8 cellular contexts compared by ENCODE assay signal in genomic region chr19:34364830-34365462, GRCh38. TPM values are rescaled to one million over a fixed set of nuclear protein-coding genes. Genes with fewer than 3 reads are reported as not detected.
DNase-seq lines count a peak whose midpoint lies in the region; ATAC-seq and TF ChIP-seq lines count a peak whose summit lies in the region.

TSS of gene GPI (plus strand) at chr19:34365196. CDS start at chr19:34365267, 71 bp downstream.

- H3K9me3 ChIP-seq in right lobe of liver, result no peaks in the 10 kb centered on the region

- H3K4me3 ChIP-seq in AG04449 (ENCODE audit: low read depth, low read length), result peak within 1 kb of the TSS; percentile 81
- peak within 1 kb of the TSS; percentile 88 to 98 (median 98) for H3K4me3 ChIP-seq in right lobe of liver

- H3K36me3 ChIP-seq in right lobe of liver, result peaks cover 0 to 17% (median 15%) of the 10 kb centered on the region in 4 donors

- peak; percentile 65 for TF ChIP-seq POLR2A in right lobe of liver (IDR thresholded peaks at IDR 0.05)

- intact Hi-C loops in right lobe of liver (cut with DNase I), result no loop called here

- TF ChIP-seq CTCF in AG04449 (IDR thresholded peaks at IDR 0.05; ENCODE audit: insufficient read depth, low read length, missing control alignments) (no peak), right lobe of liver (IDR thresholded peaks at IDR 0.05) (no peak)

- peak within 1 kb of the TSS; percentile 81 to 85 (median 83) for H3K27ac ChIP-seq in right lobe of liver

- CTCF ChIA-PET in AG04449 (lab: Yijun Ruan, JAX), result interaction anchor here (1.3 kb wide), 1 partner anchor 12 kb away, joined by 3 read pairs; no protein-coding TSS in a partner anchor

- WGBS in right lobe of liver (ENCODE audit: insufficient coverage, low coverage, low lambda C conversion rate, missing lambda C conversion rate), result 2% methylated on average over 11 of the region's 67 CpGs

- ATAC-seq in GM19025 (IDR thresholded peaks at IDR 0.05; ENCODE audit: low read depth, unreplicated experiment), result peak; percentile 74
- ATAC-seq in HG03280 (IDR thresholded peaks at IDR 0.05; ENCODE audit: unreplicated experiment), result peak; percentile 64
- peak; percentile 71 to 89 (median 82) for ATAC-seq in right lobe of liver

- no peaks in the 10 kb centered on the region for H3K27me3 ChIP-seq in right lobe of liver

- POLR2A ChIA-PET in AG04449 (lab: Yijun Ruan, JAX), result interaction anchor here (0.7 kb wide), 1 partner anchor 96 kb away, joined by 3 read pairs; no protein-coding TSS in a partner anchor

- H3K4me1 ChIP-seq in right lobe of liver, result peaks cover 0 to 36% (median 17%) of the 10 kb centered on the region in 4 donors

- DNase-seq in AG04449 (ENCODE audit: low read depth, low spot score), result no peak
- DNase-seq in NCI-H748 (lab: John Stamatoyannopoulos, UW; ENCODE audit: unreplicated experiment), result peak; percentile 87
- peak; percentile 58 to 63 for DNase-seq in activated CD4-positive, alpha-beta T cell treated with anti-CD3 and anti-CD28 coated beads, Interleukin-2, amount 50 U/mL, for 4 hours
- DNase-seq in dermis microvascular lymphatic vessel endothelial cell (ENCODE audit: low read depth in 2 of 2), result peak in 1 of 2 donors; percentile 48
- peak; percentile 75 to 80 (median 77) for DNase-seq in right lobe of liver
- peak; percentile 78 for DNase-seq in stimulated activated CD4-positive, alpha-beta T cell treated with anti-CD3 and anti-CD28 coated beads, Interleukin-4, amount 100 ng/mL, for 1 hour

RNA-seq across cellular contexts. Expression of gene GPI, which starts in this region (rescaled TPM):
- total RNA-seq in dermis microvascular lymphatic vessel endothelial cell (111 and 155 TPM in 2 replicates), right lobe of liver (100 to 1,000 TPM; 163 to 364 (median 256) TPM)
